In the genomic region with DNA sequence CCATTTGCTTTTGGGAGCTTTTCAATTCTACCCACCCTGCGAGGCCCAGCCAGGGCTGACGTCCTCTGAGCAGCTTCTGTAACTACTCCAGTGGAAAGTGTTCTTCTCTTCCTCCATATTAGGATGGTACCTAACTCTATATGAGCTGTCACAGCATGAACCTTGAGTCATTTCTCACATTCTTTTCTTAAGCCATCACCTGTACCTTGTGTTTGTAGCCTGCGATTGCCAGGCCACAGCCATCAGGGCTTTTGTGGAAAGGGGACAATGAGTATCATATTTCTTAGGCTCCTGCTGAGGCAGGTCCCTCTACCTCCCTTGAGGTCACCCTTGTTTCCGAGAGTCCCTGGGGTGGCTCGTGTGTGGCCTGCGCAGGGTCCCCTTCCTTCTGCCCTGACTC, we compare ENCODE assay signal across 1 cellular context.
TF ChIP-seq lines count a peak whose summit lies in the region.

No MANE protein-coding gene starts in this region.

TF ChIP-seq in IMR-90, 13 proteins besides CTCF, POLR2A, EP300 and RAD21:
- TF ChIP-seq MAZ (IDR thresholded peaks at IDR 0.05; ENCODE audit: borderline replicate concordance, low read depth, low read length), result no peak
- no peak for TF ChIP-seq FOS (IDR thresholded peaks at IDR 0.05; ENCODE audit: low read depth, low read length)
- no peak for TF ChIP-seq BHLHE40 (IDR thresholded peaks at IDR 0.05; ENCODE audit: low read depth, low read length)
- TF ChIP-seq, protein P1, sequence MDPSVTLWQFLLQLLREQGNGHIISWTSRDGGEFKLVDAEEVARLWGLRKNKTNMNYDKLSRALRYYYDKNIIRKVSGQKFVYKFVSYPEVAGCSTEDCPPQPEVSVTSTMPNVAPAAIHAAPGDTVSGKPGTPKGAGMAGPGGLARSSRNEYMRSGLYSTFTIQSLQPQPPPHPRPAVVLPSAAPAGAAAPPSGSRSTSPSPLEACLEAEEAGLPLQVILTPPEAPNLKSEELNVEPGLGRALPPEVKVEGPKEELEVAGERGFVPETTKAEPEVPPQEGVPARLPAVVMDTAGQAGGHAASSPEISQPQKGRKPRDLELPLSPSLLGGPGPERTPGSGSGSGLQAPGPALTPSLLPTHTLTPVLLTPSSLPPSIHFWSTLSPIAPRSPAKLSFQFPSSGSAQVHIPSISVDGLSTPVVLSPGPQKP (IDR thresholded peaks at IDR 0.05; ENCODE audit: borderline replicate concordance, low read depth, low read length), result no peak
- no peak for TF ChIP-seq RFX5 (IDR thresholded peaks at IDR 0.05; ENCODE audit: low read depth, low read length)
- no peak for TF ChIP-seq RCOR1 (IDR thresholded peaks at IDR 0.05; ENCODE audit: insufficient replicate concordance, low read length)
- TF ChIP-seq CEBPB (IDR thresholded peaks at IDR 0.05; ENCODE audit: low read depth, low read length), result no peak
- no peak for TF ChIP-seq NFE2L2 (IDR thresholded peaks at IDR 0.05; ENCODE audit: low read depth, low read length)
